ENCODE assay signal across 1 cellular context in genomic region chr2:55140316-55141219, GRCh38.
TF ChIP-seq lines count a peak whose summit lies in the region.

No MANE protein-coding gene starts in this region.

TF ChIP-seq in GM23338, 12 proteins besides CTCF, POLR2A, EP300 and RAD21 (continued from another document):
- TF ChIP-seq, protein P1, sequence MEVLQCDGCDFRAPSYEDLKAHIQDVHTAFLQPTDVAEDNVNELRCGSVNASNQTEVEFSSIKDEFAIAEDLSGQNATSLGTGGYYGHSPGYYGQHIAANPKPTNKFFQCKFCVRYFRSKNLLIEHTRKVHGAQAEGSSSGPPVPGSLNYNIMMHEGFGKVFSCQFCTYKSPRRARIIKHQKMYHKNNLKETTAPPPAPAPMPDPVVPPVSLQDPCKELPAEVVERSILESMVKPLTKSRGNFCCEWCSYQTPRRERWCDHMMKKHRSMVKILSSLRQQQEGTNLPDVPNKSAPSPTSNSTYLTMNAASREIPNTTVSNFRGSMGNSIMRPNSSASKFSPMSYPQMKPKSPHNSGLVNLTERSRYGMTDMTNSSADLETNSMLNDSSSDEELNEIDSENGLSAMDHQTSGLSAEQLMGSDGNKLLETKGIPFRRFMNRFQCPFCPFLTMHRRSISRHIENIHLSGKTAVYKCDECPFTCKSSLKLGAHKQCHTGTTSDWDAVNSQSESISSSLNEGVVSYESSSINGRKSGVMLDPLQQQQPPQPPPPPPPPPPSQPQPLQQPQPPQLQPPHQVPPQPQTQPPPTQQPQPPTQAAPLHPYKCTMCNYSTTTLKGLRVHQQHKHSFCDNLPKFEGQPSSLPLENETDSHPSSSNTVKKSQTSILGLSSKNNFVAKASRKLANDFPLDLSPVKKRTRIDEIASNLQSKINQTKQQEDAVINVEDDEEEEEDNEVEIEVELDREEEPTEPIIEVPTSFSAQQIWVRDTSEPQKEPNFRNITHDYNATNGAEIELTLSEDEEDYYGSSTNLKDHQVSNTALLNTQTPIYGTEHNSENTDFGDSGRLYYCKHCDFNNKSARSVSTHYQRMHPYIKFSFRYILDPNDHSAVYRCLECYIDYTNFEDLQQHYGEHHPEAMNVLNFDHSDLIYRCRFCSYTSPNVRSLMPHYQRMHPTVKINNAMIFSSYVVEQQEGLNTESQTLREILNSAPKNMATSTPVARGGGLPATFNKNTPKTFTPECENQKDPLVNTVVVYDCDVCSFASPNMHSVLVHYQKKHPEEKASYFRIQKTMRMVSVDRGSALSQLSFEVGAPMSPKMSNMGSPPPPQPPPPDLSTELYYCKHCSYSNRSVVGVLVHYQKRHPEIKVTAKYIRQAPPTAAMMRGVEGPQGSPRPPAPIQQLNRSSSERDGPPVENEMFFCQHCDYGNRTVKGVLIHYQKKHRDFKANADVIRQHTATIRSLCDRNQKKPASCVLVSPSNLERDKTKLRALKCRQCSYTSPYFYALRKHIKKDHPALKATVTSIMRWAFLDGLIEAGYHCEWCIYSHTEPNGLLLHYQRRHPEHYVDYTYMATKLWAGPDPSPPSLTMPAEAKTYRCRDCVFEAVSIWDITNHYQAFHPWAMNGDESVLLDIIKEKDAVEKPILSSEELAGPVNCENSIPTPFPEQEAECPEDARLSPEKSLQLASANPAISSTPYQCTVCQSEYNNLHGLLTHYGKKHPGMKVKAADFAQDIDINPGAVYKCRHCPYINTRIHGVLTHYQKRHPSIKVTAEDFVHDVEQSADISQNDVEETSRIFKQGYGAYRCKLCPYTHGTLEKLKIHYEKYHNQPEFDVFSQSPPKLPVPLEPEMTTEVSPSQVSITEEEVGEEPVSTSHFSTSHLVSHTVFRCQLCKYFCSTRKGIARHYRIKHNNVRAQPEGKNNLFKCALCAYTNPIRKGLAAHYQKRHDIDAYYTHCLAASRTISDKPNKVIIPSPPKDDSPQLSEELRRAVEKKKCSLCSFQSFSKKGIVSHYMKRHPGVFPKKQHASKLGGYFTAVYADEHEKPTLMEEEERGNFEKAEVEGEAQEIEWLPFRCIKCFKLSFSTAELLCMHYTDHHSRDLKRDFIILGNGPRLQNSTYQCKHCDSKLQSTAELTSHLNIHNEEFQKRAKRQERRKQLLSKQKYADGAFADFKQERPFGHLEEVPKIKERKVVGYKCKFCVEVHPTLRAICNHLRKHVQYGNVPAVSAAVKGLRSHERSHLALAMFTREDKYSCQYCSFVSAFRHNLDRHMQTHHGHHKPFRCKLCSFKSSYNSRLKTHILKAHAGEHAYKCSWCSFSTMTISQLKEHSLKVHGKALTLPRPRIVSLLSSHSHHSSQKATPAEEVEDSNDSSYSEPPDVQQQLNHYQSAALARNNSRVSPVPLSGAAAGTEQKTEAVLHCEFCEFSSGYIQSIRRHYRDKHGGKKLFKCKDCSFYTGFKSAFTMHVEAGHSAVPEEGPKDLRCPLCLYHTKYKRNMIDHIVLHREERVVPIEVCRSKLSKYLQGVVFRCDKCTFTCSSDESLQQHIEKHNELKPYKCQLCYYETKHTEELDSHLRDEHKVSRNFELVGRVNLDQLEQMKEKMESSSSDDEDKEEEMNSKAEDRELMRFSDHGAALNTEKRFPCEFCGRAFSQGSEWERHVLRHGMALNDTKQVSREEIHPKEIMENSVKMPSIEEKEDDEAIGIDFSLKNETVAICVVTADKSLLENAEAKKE (CRISPR knock-in tag; IDR thresholded peaks at IDR 0.05): no peak
- TF ChIP-seq JUNB (IDR thresholded peaks at IDR 0.05; ENCODE audit: unreplicated experiment): no peak
